In genomic region chr14:94292872-94293577, GRCh38 we compare ENCODE assay signal across 1 cellular context.
TF ChIP-seq lines count a peak whose summit lies in the region.

Gene SERPINA10 (minus strand): TSS chr14:94293268. CDS start chr14:94290593, 2,675 bp downstream.

TF ChIP-seq in HepG2, 621 proteins besides CTCF, POLR2A, EP300 and RAD21 (continued from another document):
- TF ChIP-seq HOMEZ (CRISPR knock-in tag; IDR thresholded peaks at IDR 0.05; ENCODE audit: low read depth): peak; percentile 85
- peak; percentile 38; the same call in 1 of the 2 replicates for TF ChIP-seq ZSCAN25 (CRISPR knock-in tag; IDR thresholded peaks at IDR 0.05)
- TF ChIP-seq XBP1 (CRISPR knock-in tag; IDR thresholded peaks at IDR 0.05): no peak
- TF ChIP-seq ZNF652 (CRISPR knock-in tag; IDR thresholded peaks at IDR 0.05; ENCODE audit: borderline replicate concordance, low read depth): peak; percentile 15; the same call in 1 of the 2 replicates
- TF ChIP-seq ZNF292 (CRISPR knock-in tag; IDR thresholded peaks at IDR 0.05; ENCODE audit: borderline replicate concordance, low read depth): no peak
- TF ChIP-seq HDAC6 (IDR thresholded peaks at IDR 0.05; ENCODE audit: low read depth, low read length): no peak
- 0 out of 2 replicates have a peak, but pooled peaks have one; percentile 43 for TF ChIP-seq RFXAP (CRISPR knock-in tag; IDR thresholded peaks at IDR 0.05; ENCODE audit: borderline replicate concordance)
- no peak for TF ChIP-seq ZNF7 (CRISPR knock-in tag; IDR thresholded peaks at IDR 0.05)
- no peak for TF ChIP-seq NONO (IDR thresholded peaks at IDR 0.05)
- peak; percentile 82; the same call in 1 of the 2 replicates for TF ChIP-seq NONO (CRISPR knock-in tag; conservative IDR thresholded peaks at IDR 0.05)
- no peak; the same call in 1 of the 2 replicates for TF ChIP-seq ZNF124 (CRISPR knock-in tag; IDR thresholded peaks at IDR 0.05)
- peak; percentile 77; the same call in 1 of the 2 replicates for TF ChIP-seq HMG20A (CRISPR knock-in tag; IDR thresholded peaks at IDR 0.05; ENCODE audit: borderline replicate concordance)
- TF ChIP-seq FOXP1 (IDR thresholded peaks at IDR 0.05): no peak
- TF ChIP-seq FOXP1 (CRISPR knock-in tag; IDR thresholded peaks at IDR 0.05): peak; percentile 41; the same call in 1 of the 2 replicates
- TF ChIP-seq KMT2A (CRISPR knock-in tag; IDR thresholded peaks at IDR 0.05): no peak; the same call in 1 of the 2 replicates
- peak; percentile 71; the same call in 1 of the 2 replicates for TF ChIP-seq HOXA3 (CRISPR knock-in tag; IDR thresholded peaks at IDR 0.05)
- peak; percentile 85 for TF ChIP-seq TAF1 (CRISPR knock-in tag; IDR thresholded peaks at IDR 0.05)
- TF ChIP-seq TRAFD1 (CRISPR knock-in tag; IDR thresholded peaks at IDR 0.05; ENCODE audit: borderline replicate concordance): no peak
- TF ChIP-seq PRPF4 (IDR thresholded peaks at IDR 0.05; ENCODE audit: low read depth, low read length, poor library complexity, severe bottlenecking): peak; percentile 32
- no peak for TF ChIP-seq RORA (CRISPR knock-in tag; IDR thresholded peaks at IDR 0.05)
- TF ChIP-seq GRHL1 (CRISPR knock-in tag; conservative IDR thresholded peaks at IDR 0.05): no peak
- peak; percentile 54; the same call in 1 of the 2 replicates for TF ChIP-seq GMEB1 (CRISPR knock-in tag; IDR thresholded peaks at IDR 0.05; ENCODE audit: borderline replicate concordance)
- no peak for TF ChIP-seq TAF15 (IDR thresholded peaks at IDR 0.05; ENCODE audit: low read depth, low read length, poor library complexity, severe bottlenecking)
- 0 out of 2 replicates have a peak, but pooled peaks have one; percentile 44 for TF ChIP-seq ZBTB37 (CRISPR knock-in tag; IDR thresholded peaks at IDR 0.05)
- TF ChIP-seq ZNF281 (CRISPR knock-in tag; IDR thresholded peaks at IDR 0.05; ENCODE audit: borderline replicate concordance): no peak
- peak; percentile 70; the same call in 1 of the 2 replicates for TF ChIP-seq ZNF510 (CRISPR knock-in tag; IDR thresholded peaks at IDR 0.05; ENCODE audit: low read depth)
- peak; percentile 80; the same call in 1 of the 2 replicates for TF ChIP-seq ZGPAT (CRISPR knock-in tag; IDR thresholded peaks at IDR 0.05)
- peak; percentile 78 for TF ChIP-seq ZNF264 (CRISPR knock-in tag; IDR thresholded peaks at IDR 0.05)
- TF ChIP-seq AHDC1 (CRISPR knock-in tag; IDR thresholded peaks at IDR 0.05; ENCODE audit: borderline replicate concordance): peak; percentile 97; the same call in 1 of the 2 replicates
- peak; percentile 63; the same call in 1 of the 2 replicates for TF ChIP-seq MYPOP (CRISPR knock-in tag; IDR thresholded peaks at IDR 0.05)
- TF ChIP-seq SMC3 (IDR thresholded peaks at IDR 0.05; ENCODE audit: low read length): peak; percentile 34; the same call in 1 of the 2 replicates
TF ChIP-seq in HepG2: peak in this region for 248.
